Comparison of ENCODE assay signal across 2 cellular contexts in the genomic region with DNA sequence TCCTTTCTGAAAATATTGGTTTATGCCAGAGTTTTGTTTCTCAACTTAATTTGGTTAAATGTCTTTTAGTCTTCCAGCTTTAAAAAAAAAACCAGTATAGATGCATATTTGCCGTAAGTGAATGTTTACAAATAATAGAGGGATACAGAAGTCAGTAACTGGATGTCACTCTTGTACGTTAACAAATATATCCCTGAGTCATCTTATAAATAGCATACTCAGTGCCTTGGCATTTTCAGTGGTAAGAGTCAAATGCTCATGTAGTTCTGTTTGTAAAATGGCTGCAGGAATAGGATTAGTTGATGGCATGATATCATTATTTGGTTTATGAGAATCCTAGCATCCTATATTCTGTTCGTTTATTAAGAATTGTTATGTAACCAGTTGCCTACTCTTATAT.
A peak's percentile ranks its signal among the peaks of the same experiment; 100 is the strongest.
TF ChIP-seq lines count a peak whose summit lies in the region.

No MANE protein-coding gene starts in this region.

TF ChIP-seq in A549, 52 proteins besides CTCF, POLR2A, EP300 and RAD21:
- TF ChIP-seq, protein P1, sequence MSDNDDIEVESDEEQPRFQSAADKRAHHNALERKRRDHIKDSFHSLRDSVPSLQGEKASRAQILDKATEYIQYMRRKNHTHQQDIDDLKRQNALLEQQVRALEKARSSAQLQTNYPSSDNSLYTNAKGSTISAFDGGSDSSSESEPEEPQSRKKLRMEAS (IDR thresholded peaks at IDR 0.05): no peak
- TF ChIP-seq ESRRA (IDR thresholded peaks at IDR 0.05; ENCODE audit: borderline replicate concordance, low read length) (no peak), TFCP2L1 (CRISPR knock-in tag; IDR thresholded peaks at IDR 0.05) (no peak), JUNB (IDR thresholded peaks at IDR 0.05) (peak; percentile 14; the same call in 1 of the 2 replicates), HOXB13 (CRISPR knock-in tag; IDR thresholded peaks at IDR 0.05; ENCODE audit: low read depth) (no peak), HOXA7 (CRISPR knock-in tag; IDR thresholded peaks at IDR 0.05) (no peak), MAFK (IDR thresholded peaks at IDR 0.05; ENCODE audit: partially characterized antibody) (peak; percentile 95), ZSCAN20 (CRISPR knock-in tag; IDR thresholded peaks at IDR 0.05) (no peak), RNF2 (IDR thresholded peaks at IDR 0.05; ENCODE audit: borderline replicate concordance, low read depth) (no peak), FOSL2 (IDR thresholded peaks at IDR 0.05) (no peak), FOSL2 (CRISPR knock-in tag; IDR thresholded peaks at IDR 0.05) (peak; percentile 69), NFE2L2 (conservative IDR thresholded peaks at IDR 0.05; ENCODE audit: low read length) (no peak; the same call in 1 of the 2 replicates), EHF (CRISPR knock-in tag; IDR thresholded peaks at IDR 0.05) (no peak), MAZ (IDR thresholded peaks at IDR 0.05; ENCODE audit: borderline replicate concordance, low read depth, low read length) (no peak), ZC3H11A (IDR thresholded peaks at IDR 0.05) (no peak), BHLHE40 (IDR thresholded peaks at IDR 0.05; ENCODE audit: low read depth, low read length) (no peak), GATA3 (IDR thresholded peaks at IDR 0.05; ENCODE audit: borderline replicate concordance) (no peak), CBX2 (IDR thresholded peaks at IDR 0.05; ENCODE audit: borderline replicate concordance, low read depth) (no peak), SREBF2 (IDR thresholded peaks at IDR 0.05) (no peak), CHD2 (IDR thresholded peaks at IDR 0.05; ENCODE audit: low read length, partially characterized antibody) (no peak), PHF8 (IDR thresholded peaks at IDR 0.05; ENCODE audit: borderline replicate concordance, low read depth) (no peak), RFX5 (IDR thresholded peaks at IDR 0.05) (no peak), ZNF302 (CRISPR knock-in tag; IDR thresholded peaks at IDR 0.05) (no peak), CBX8 (IDR thresholded peaks at IDR 0.05) (no peak)
- TF ChIP-seq, protein P2, sequence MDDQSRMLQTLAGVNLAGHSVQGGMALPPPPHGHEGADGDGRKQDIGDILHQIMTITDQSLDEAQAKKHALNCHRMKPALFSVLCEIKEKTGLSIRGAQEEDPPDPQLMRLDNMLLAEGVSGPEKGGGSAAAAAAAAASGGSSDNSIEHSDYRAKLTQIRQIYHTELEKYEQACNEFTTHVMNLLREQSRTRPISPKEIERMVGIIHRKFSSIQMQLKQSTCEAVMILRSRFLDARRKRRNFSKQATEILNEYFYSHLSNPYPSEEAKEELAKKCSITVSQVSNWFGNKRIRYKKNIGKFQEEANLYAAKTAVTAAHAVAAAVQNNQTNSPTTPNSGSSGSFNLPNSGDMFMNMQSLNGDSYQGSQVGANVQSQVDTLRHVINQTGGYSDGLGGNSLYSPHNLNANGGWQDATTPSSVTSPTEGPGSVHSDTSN (IDR thresholded peaks at IDR 0.05): no peak
- TF ChIP-seq, protein P3, sequence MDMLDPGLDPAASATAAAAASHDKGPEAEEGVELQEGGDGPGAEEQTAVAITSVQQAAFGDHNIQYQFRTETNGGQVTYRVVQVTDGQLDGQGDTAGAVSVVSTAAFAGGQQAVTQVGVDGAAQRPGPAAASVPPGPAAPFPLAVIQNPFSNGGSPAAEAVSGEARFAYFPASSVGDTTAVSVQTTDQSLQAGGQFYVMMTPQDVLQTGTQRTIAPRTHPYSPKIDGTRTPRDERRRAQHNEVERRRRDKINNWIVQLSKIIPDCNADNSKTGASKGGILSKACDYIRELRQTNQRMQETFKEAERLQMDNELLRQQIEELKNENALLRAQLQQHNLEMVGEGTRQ (IDR thresholded peaks at IDR 0.05): no peak

TF ChIP-seq in K562, 482 proteins besides CTCF, POLR2A, EP300 and RAD21 (continued from another document):
- peak; percentile 73 for TF ChIP-seq ZNF316 (IDR thresholded peaks at IDR 0.05)
